8 cellular contexts compared by ENCODE assay signal in genomic region chr7:35038340-35038738, GRCh38. TPM values are rescaled to one million over a fixed set of nuclear protein-coding genes. Genes with fewer than 3 reads are reported as not detected.
DNase-seq lines count a peak whose midpoint lies in the region; ATAC-seq and TF ChIP-seq lines count a peak whose summit lies in the region.

No MANE protein-coding gene starts in this region.

- CTCF ChIA-PET in mammary epithelial cell (lab: Charles Lee; ENCODE audit: low non-redundant PET), result interaction anchor here (0.6 kb wide), 1 partner anchor 1015 kb away, joined by 3 read pairs; no protein-coding TSS in a partner anchor

- H3K36me3 ChIP-seq in mammary epithelial cell (ENCODE audit: insufficient read depth, low read length) (no peaks in the 10 kb centered on the region), mesodermal cell (ENCODE audit: control insufficient read depth, insufficient read depth, low read length) (no peaks in the 10 kb centered on the region)

- H3K9ac ChIP-seq in mammary epithelial cell (ENCODE audit: insufficient read depth, low read length), result no peak overlapping the region

- peak overlapping the region; percentile 80 for H3K27ac ChIP-seq in 22Rv1
- no peak overlapping the region; the same call in 1 of the 2 replicates for H3K27ac ChIP-seq in HL-60 (replicated peaks)
- no peak overlapping the region for H3K27ac ChIP-seq in mammary epithelial cell (ENCODE audit: insufficient read depth, low read depth, low read length)
- peak overlapping the region; percentile 87 for H3K27ac ChIP-seq in mesodermal cell (ENCODE audit: low read depth, low read length, severe bottlenecking)

- dilution Hi-C loops in mammary epithelial cell (cut with HindIII; ENCODE audit: low sequenced_read_pairs), result no loop called here

- no peaks in the 10 kb centered on the region for H3K9me3 ChIP-seq in mammary epithelial cell (replicated peaks; ENCODE audit: insufficient read depth, low read length)
- H3K9me3 ChIP-seq in mesodermal cell (ENCODE audit: control insufficient read depth, low read length), result no peaks in the 10 kb centered on the region

- BruUV-seq in mammary epithelial cell (replicated peaks; lab: Mats Ljungman, UMichigan), result no TSS peak

- intact Hi-C loops in mammary epithelial cell (cut with micrococcal nuclease), result loop anchor here (5.0 kb wide), 3 partner anchors 46 to 906 kb away; no protein-coding TSS in a partner anchor

- 21% methylated on average over 8 of the region's 8 CpGs for WGBS in mammary epithelial cell (ENCODE audit: low coverage, missing lambda C conversion rate)
- WGBS in mesodermal cell (ENCODE audit: insufficient coverage in 2 of 2), 2 experiments, result 42 to 52% methylated on average over 3 to 6 of the region's 8 CpGs

- peaks cover 30% of the 10 kb centered on the region for H3K79me2 ChIP-seq in mammary epithelial cell (ENCODE audit: insufficient read depth, low read length)

- no peaks in the 10 kb centered on the region for H4K20me1 ChIP-seq in mammary epithelial cell (ENCODE audit: insufficient read depth, low read length)

- H3K27me3 ChIP-seq in HL-60 (ENCODE audit: insufficient read depth, poor library complexity, severe bottlenecking) (no peaks in the 10 kb centered on the region), mammary epithelial cell (ENCODE audit: insufficient read depth, low read length) (no peaks in the 10 kb centered on the region)

- no peak for ATAC-seq in activated CD4-positive, CD25-positive, alpha-beta regulatory T cell treated with anti-CD3 and anti-CD28 coated beads, Interleukin-2, amount 50 U/mL, for 24 hours
- no peak for ATAC-seq in HG03159 (IDR thresholded peaks at IDR 0.05; ENCODE audit: unreplicated experiment)

- H3K4me3 ChIP-seq in HL-60 (replicated peaks; ENCODE audit: insufficient read depth, low read length) (peak overlapping the region; percentile 79), mammary epithelial cell (replicated peaks in 1 of 3; ENCODE audit: insufficient read depth in 1 of 3, low read depth in 2 of 3, low read length in 3 of 3) (peak overlapping the region; percentile 43 to 82 (median 66)), mesodermal cell (ENCODE audit: extremely low read depth, insufficient read depth, low read length, poor library complexity, severe bottlenecking) (peak overlapping the region; percentile 55)

- peak overlapping the region; percentile 68 for H3K4me2 ChIP-seq in mammary epithelial cell (ENCODE audit: insufficient read depth, low read depth, low read length)

- peak overlapping the region; percentile 84 for H2AFZ ChIP-seq in mammary epithelial cell (ENCODE audit: low read depth, low read length)

- in situ Hi-C loops in mammary epithelial cell (cut with MboI; ENCODE audit: low sequenced_read_pairs in 2 of 2), result no loop called here

- DNase-seq in HL-60 (ENCODE audit: low read depth in 1 of 2, low spot score in 1 of 2) (no peak), mammary epithelial cell (no peak), putamen (ENCODE audit: low spot score) (no peak), NCI-H187 treated with DMSO at 0.1 percent for 48 hours (lab: John Stamatoyannopoulos, UW) (no peak)

- TF ChIP-seq CTCF in 22Rv1 (IDR thresholded peaks at IDR 0.05), result no peak
- no peak for TF ChIP-seq CTCF in HL-60 (IDR thresholded peaks at IDR 0.05; ENCODE audit: insufficient read depth, low read length)
- TF ChIP-seq CTCF in mammary epithelial cell (conservative IDR thresholded peaks at IDR 0.05 in 1 of 2, IDR thresholded peaks at IDR 0.05 in 1 of 2; ENCODE audit: extremely low read depth in 1 of 2, insufficient read depth in 1 of 2, low read depth in 1 of 2, low read length in 2 of 2), result no peak

- H3K4me1 ChIP-seq in mammary epithelial cell (ENCODE audit: insufficient read depth, low read length) (peaks cover 22% of the 10 kb centered on the region), mesodermal cell (ENCODE audit: control insufficient read depth, insufficient read depth, low read length, poor library complexity, severe bottlenecking) (peaks cover 11% of the 10 kb centered on the region)

RNA-seq across cellular contexts. Expression of gene DPY19L1, which starts 1.1 kb away (rescaled TPM):
- total RNA-seq in mammary epithelial cell, result 10 to 100 TPM; 12.0 to 15.5 TPM
- 12.0 TPM for polyA plus RNA-seq in mammary epithelial cell
- 17.1 TPM for polyA minus RNA-seq in mammary epithelial cell
- 56.0 TPM for polyA plus RNA-seq in mesodermal cell (2013, experiment 1 of 2)
- polyA plus RNA-seq in mesodermal cell (2013, experiment 2 of 2), result 63.3 TPM

Comparison
In these comparisons a context has a peak if more than half of its experiments do, and no peak if none do; other contexts are left out.
1. H3K27ac ChIP-seq: peak in 22Rv1 (single experiment) and mesodermal cell (single experiment); none in HL-60 (single experiment) and mammary epithelial cell (single experiment).
2. Peak in every context shown above with its lines, with median percentiles within 50 percentile points of each other: H3K4me3 ChIP-seq.